In the genomic region with DNA sequence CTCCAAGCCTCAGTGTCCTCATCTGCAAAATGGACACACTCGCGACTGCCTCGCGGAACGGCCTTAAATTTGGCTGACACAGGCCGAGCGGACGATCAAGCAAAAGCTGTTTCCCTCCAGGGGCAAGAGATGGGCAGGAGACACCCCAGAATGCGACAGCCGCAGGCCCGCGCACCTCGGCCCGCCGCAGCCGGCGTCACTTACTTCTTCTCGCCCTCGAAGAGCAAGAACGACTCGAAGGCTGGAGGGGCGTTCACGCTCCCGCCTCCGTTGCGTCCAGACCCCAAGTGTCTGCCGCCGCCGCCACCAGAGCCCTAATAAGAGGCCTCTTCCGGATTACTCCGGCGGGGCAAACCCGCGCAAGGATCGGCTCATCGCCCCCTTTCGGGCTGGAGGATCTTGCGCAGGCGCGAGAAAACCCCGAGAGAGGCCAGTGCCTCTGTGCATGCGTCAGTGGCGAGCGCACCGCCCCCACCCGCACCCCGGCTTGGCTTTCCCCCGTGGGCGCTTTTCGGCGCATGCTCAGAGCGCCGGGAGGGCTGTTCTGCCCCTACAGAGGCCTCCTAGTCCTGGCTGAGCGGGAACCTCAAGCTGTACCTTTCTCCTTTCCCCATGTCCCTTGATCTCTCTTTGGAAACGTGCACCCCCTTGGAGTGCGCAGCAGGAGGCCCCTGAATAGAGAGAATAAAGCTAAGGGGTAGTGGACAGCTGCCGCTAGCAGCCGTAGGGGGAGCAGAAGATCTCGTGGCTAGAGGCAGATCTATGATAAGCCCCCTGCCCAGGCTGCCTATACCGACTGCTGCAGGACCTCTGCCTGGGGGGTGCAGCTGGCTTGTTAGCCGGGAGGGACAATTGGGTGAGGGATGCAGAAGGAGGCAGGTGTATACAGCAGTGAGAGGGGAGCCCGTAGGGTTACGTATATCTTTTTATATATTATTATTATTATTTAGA, we compare ENCODE assay signal across 8 cellular contexts. TPM values are rescaled to one million over a fixed set of nuclear protein-coding genes. Genes with fewer than 3 reads are reported as not detected.
DNase-seq lines count a peak whose midpoint lies in the region; ATAC-seq lines count a peak whose summit lies in the region.
"Not testable (repeated sequence)": the region's sequence is repeated elsewhere in the genome, so short reads cannot be mapped to it uniquely, and the experiment has no call there.

No MANE protein-coding gene starts in this region.

- H3K4me1 Mint-ChIP-seq in activated T-helper 17 cell treated with anti-CD3 and anti-CD28 coated beads, Interleukin-2, amount 50 U/mL, for 72 hours; natural killer cell treated with Interleukin-12 subunit alpha and Interleukin-12 subunit beta and Interleukin-15 and Interleukin-18, amount 100 ng/mL, for 72 hours (ENCODE audit: low read depth in 2 of 2): not testable (repeated sequence)

- not testable (repeated sequence) for H3K4me1 ChIP-seq in ES-I3 (ENCODE audit: insufficient read depth, low read length)

- DNase-seq in H4 (ENCODE audit: low spot score) (peak; percentile 97), LHCN-M2 (ENCODE audit: low read depth) (peak; percentile 97), RPMI7951 (ENCODE audit: low read depth) (peak; percentile 97), fibroblast of peridontal ligament (ENCODE audit: extremely low read depth) (peak; percentile 96)
- DNase-seq in natural killer cell treated with Interleukin-12 subunit alpha and Interleukin-12 subunit beta and Interleukin-15 and Interleukin-18, amount 100 ng/mL, for 72 hours (ENCODE audit: low spot score) = peak; percentile 99
- peak; percentile 96 to 98 (median 98) for DNase-seq in stimulated activated naive CD4-positive, alpha-beta T cell (lab: John Stamatoyannopoulos, UW)

- not testable (repeated sequence) for H3K36me3 Mint-ChIP-seq in activated T-helper 17 cell treated with anti-CD3 and anti-CD28 coated beads, Interleukin-2, amount 50 U/mL, for 72 hours (ENCODE audit: low read depth); natural killer cell treated with Interleukin-12 subunit alpha and Interleukin-12 subunit beta and Interleukin-15 and Interleukin-18, amount 100 ng/mL, for 72 hours

- H3K36me3 ChIP-seq in ES-I3 (ENCODE audit: insufficient read depth, low read length) = not testable (repeated sequence)

- not testable (repeated sequence) for H3K27me3 Mint-ChIP-seq in activated T-helper 17 cell treated with anti-CD3 and anti-CD28 coated beads, Interleukin-2, amount 50 U/mL, for 72 hours; natural killer cell treated with Interleukin-12 subunit alpha and Interleukin-12 subunit beta and Interleukin-15 and Interleukin-18, amount 100 ng/mL, for 72 hours

- peak overlapping the region; percentile 85 for H3K4me3 Mint-ChIP-seq in activated T-helper 17 cell treated with anti-CD3 and anti-CD28 coated beads, Interleukin-2, amount 50 U/mL, for 72 hours
- H3K4me3 Mint-ChIP-seq in natural killer cell treated with Interleukin-12 subunit alpha and Interleukin-12 subunit beta and Interleukin-15 and Interleukin-18, amount 100 ng/mL, for 72 hours = peak overlapping the region; percentile 87

- peak; percentile 83 for ATAC-seq in activated T-helper 17 cell treated with anti-CD3 and anti-CD28 coated beads, Interleukin-2, amount 50 U/mL, for 72 hours (replicated peaks)
- peak; percentile 98 to 99 for ATAC-seq in natural killer cell treated with Interleukin-12 subunit alpha and Interleukin-12 subunit beta and Interleukin-15 and Interleukin-18, amount 100 ng/mL, for 72 hours

- H3K27ac Mint-ChIP-seq in activated T-helper 17 cell treated with anti-CD3 and anti-CD28 coated beads, Interleukin-2, amount 50 U/mL, for 72 hours = peak overlapping the region; percentile 91
- peak overlapping the region; percentile 74 to 87 for H3K27ac Mint-ChIP-seq in natural killer cell treated with Interleukin-12 subunit alpha and Interleukin-12 subunit beta and Interleukin-15 and Interleukin-18, amount 100 ng/mL, for 72 hours

- H3K9me3 ChIP-seq in ES-I3 (ENCODE audit: control insufficient read depth, insufficient read depth, low read length) = not testable (repeated sequence)

- not testable (repeated sequence) for H3K9me3 Mint-ChIP-seq in activated T-helper 17 cell treated with anti-CD3 and anti-CD28 coated beads, Interleukin-2, amount 50 U/mL, for 72 hours; natural killer cell treated with Interleukin-12 subunit alpha and Interleukin-12 subunit beta and Interleukin-15 and Interleukin-18, amount 100 ng/mL, for 72 hours

- H3K9ac ChIP-seq in ES-I3 (ENCODE audit: low read depth, low read length) = peak overlapping the region; percentile 88

RNA-seq across cellular contexts. Expression of a gene that starts 21.4 kb away (rescaled TPM):
- not detected in 2 replicates for total RNA-seq in H4 (2014; rRNA removed; shearing (Covaris generic))
- not detected in 2 replicates for total RNA-seq in LHCN-M2 (2014; rRNA removed)
- 0.16 TPM for polyA plus RNA-seq in LHCN-M2 (2012)
- not detected in 2 replicates for total RNA-seq in RPMI7951 (2014; rRNA removed; shearing (Covaris generic))
- total RNA-seq in activated T-helper 17 cell treated with anti-CD3 and anti-CD28 coated beads, Interleukin-2, amount 50 U/mL, for 72 hours = not detected
- not detected for total RNA-seq in natural killer cell treated with Interleukin-12 subunit alpha and Interleukin-12 subunit beta and Interleukin-15 and Interleukin-18, amount 100 ng/mL, for 72 hours

RNA-seq across cellular contexts. Expression of a gene that starts 25.4 kb away (rescaled TPM):
- 183 and 196 TPM in 2 replicates for total RNA-seq in H4 (2014; rRNA removed; shearing (Covaris generic))
- 226 and 271 TPM in 2 replicates for total RNA-seq in LHCN-M2 (2014; rRNA removed)
- 199 TPM for polyA plus RNA-seq in LHCN-M2 (2012)
- total RNA-seq in RPMI7951 (2014; rRNA removed; shearing (Covaris generic)) = 123 and 148 TPM in 2 replicates
- 100 to 1,000 TPM in 1 of 2 donors, 10 to 100 TPM in 1; 93.8 to 137 TPM for total RNA-seq in activated T-helper 17 cell treated with anti-CD3 and anti-CD28 coated beads, Interleukin-2, amount 50 U/mL, for 72 hours
- total RNA-seq in natural killer cell treated with Interleukin-12 subunit alpha and Interleukin-12 subunit beta and Interleukin-15 and Interleukin-18, amount 100 ng/mL, for 72 hours = 100 to 1,000 TPM; 173 to 202 TPM

RNA-seq across cellular contexts. Expression of a gene that starts 46.2 kb away (rescaled TPM):
- total RNA-seq in H4 (2014; rRNA removed; shearing (Covaris generic)) = not detected in 2 replicates
- total RNA-seq in LHCN-M2 (2014; rRNA removed) = not detected in 2 replicates
- 0.61 TPM for polyA plus RNA-seq in LHCN-M2 (2012)
- 0.36 and 0.78 TPM in 2 replicates for total RNA-seq in RPMI7951 (2014; rRNA removed; shearing (Covaris generic))
- total RNA-seq in activated T-helper 17 cell treated with anti-CD3 and anti-CD28 coated beads, Interleukin-2, amount 50 U/mL, for 72 hours = 1 to 10 TPM in 1 of 2 donors, not detected in 1; 2.4 TPM
- not detected for total RNA-seq in natural killer cell treated with Interleukin-12 subunit alpha and Interleukin-12 subunit beta and Interleukin-15 and Interleukin-18, amount 100 ng/mL, for 72 hours

Comparison
In these comparisons a context has a peak if more than half of its experiments do, and no peak if none do; other contexts are left out.
1. Peak in every context shown above with its lines: DNase-seq and ATAC-seq.